ENCODE assay signal across 1 cellular context in genomic region chr10:133334495-133335237, GRCh38.
TF ChIP-seq lines count a peak whose summit lies in the region.

No MANE protein-coding gene starts in this region.

TF ChIP-seq in HepG2, 621 proteins besides CTCF, POLR2A, EP300 and RAD21:
- no peak for TF ChIP-seq MAZ (IDR thresholded peaks at IDR 0.05; ENCODE audit: borderline replicate concordance, low read depth, low read length)
- no peak for TF ChIP-seq MAZ (CRISPR knock-in tag; IDR thresholded peaks at IDR 0.05; ENCODE audit: low read depth)
- peak; percentile 36 for TF ChIP-seq HNRNPLL (IDR thresholded peaks at IDR 0.05; ENCODE audit: low read depth, low read length, poor library complexity, severe bottlenecking)
- no peak for TF ChIP-seq HOMEZ (CRISPR knock-in tag; IDR thresholded peaks at IDR 0.05; ENCODE audit: low read depth)
- TF ChIP-seq UBTF (CRISPR knock-in tag; IDR thresholded peaks at IDR 0.05) = peak; percentile 31; the same call in 1 of the 2 replicates
- TF ChIP-seq HNRNPL (IDR thresholded peaks at IDR 0.05; ENCODE audit: low read depth, low read length) = 0 out of 2 replicates have a peak, but pooled peaks have one; percentile 18
- no peak for TF ChIP-seq PCBP1 (IDR thresholded peaks at IDR 0.05; ENCODE audit: borderline replicate concordance, low read depth, low read length)
- 0 out of 2 replicates have a peak, but pooled peaks have one; percentile 24 for TF ChIP-seq BATF2 (CRISPR knock-in tag; IDR thresholded peaks at IDR 0.05)
- peak; percentile 40; the same call in 1 of the 2 replicates for TF ChIP-seq ZNF687 (CRISPR knock-in tag; IDR thresholded peaks at IDR 0.05)
TF ChIP-seq in HepG2: peak in this region for 5.
